ENCODE assay signal across 8 cellular contexts in genomic region chr4:184281231-184282139, GRCh38.
DNase-seq lines count a peak whose midpoint lies in the region; ATAC-seq and TF ChIP-seq lines count a peak whose summit lies in the region.

No MANE protein-coding gene starts in this region.

- WGBS in esophagus squamous epithelium, 2 donors, result 52 to 77% methylated on average over 6 to 11 of the region's 12 CpGs

- in situ Hi-C loops in HAP-1 (cut with MboI; ENCODE audit: low sequenced_read_pairs), result no loop called here

- ATAC-seq in GM21390 (IDR thresholded peaks at IDR 0.05; ENCODE audit: unreplicated experiment), result peak; percentile 27

- H3K27ac ChIP-seq in KMS-11, result peak overlapping the region; percentile 99
- H3K27ac ChIP-seq in esophagus squamous epithelium, result peak overlapping the region; percentile 53 to 80 (median 64)
- H3K27ac ChIP-seq in WERI-Rb-1, result no peak overlapping the region

- H3K9me3 ChIP-seq in esophagus squamous epithelium, result peaks cover 0 to 10% (median 0%) of the 10 kb centered on the region in 3 donors
- H3K9me3 ChIP-seq in HAP-1, result peaks cover 4% of the 10 kb centered on the region
- H3K9me3 ChIP-seq in WERI-Rb-1 (ENCODE audit: severe bottlenecking), result peaks cover 9% of the 10 kb centered on the region

- H3K79me2 ChIP-seq in KMS-11 (ENCODE audit: insufficient read depth, low read depth), result peaks cover 2% of the 10 kb centered on the region; the same call in 1 of the 2 replicates

- H3K4me3 ChIP-seq in GM12864 (ENCODE audit: low read depth, low read length), result peak overlapping the region; percentile 28
- no peak overlapping the region for H3K4me3 ChIP-seq in KMS-11 (IDR thresholded peaks at IDR 0.05; ENCODE audit: insufficient read depth, low read depth, low read length)
- H3K4me3 ChIP-seq in esophagus squamous epithelium, result no peak overlapping the region
- no peak overlapping the region for H3K4me3 ChIP-seq in HAP-1
- no peak overlapping the region for H3K4me3 ChIP-seq in WERI-Rb-1 (ENCODE audit: low read depth, low read length)

- no peaks in the 10 kb centered on the region for H3K27me3 ChIP-seq in KMS-11 (ENCODE audit: insufficient read depth, low read depth)
- no peaks in the 10 kb centered on the region for H3K27me3 ChIP-seq in esophagus squamous epithelium
- no peaks in the 10 kb centered on the region for H3K27me3 ChIP-seq in HAP-1 (ENCODE audit: low read depth)
- no peaks in the 10 kb centered on the region for H3K27me3 ChIP-seq in WERI-Rb-1 (ENCODE audit: insufficient read depth, low read depth, severe bottlenecking)

- no peak for TF ChIP-seq POLR2A in esophagus squamous epithelium (IDR thresholded peaks at IDR 0.05)

- H3K4me1 ChIP-seq in KMS-11 (ENCODE audit: low read depth, poor library complexity, severe bottlenecking) (peaks cover 83% of the 10 kb centered on the region), esophagus squamous epithelium (peaks cover 21 to 34% (median 22%) of the 10 kb centered on the region in 3 donors), HAP-1 (peaks cover 13% of the 10 kb centered on the region)

- no peak overlapping the region for H2AFZ ChIP-seq in KMS-11 (ENCODE audit: low read depth)

- DNase-seq in GM12864 (ENCODE audit: low read depth), result no peak
- DNase-seq in esophagus squamous epithelium (lab: John Stamatoyannopoulos, UW), result no peak
- DNase-seq in NCI-H1092 treated with DMSO at 0.1 percent for 48 hours (lab: John Stamatoyannopoulos, UW), result no peak
- DNase-seq in midbrain (lab: John Stamatoyannopoulos, UW), result no peak
- DNase-seq in HAP-1 (ENCODE audit: low spot score in 2 of 2), result no peak
- DNase-seq in WERI-Rb-1, result no peak

- peak overlapping the region; percentile 93 for H3K4me2 ChIP-seq in KMS-11

- H3K36me3 ChIP-seq in KMS-11 (ENCODE audit: insufficient read depth) (no peaks in the 10 kb centered on the region), esophagus squamous epithelium (no peaks in the 10 kb centered on the region), HAP-1 (replicated peaks) (no peaks in the 10 kb centered on the region), WERI-Rb-1 (no peaks in the 10 kb centered on the region)

- intact Hi-C loops in esophagus squamous epithelium (cut with DNase I), result loop anchor here (10.0 kb wide), 1 partner anchor 193 kb away; the partner anchor contains the start of gene IRF2

- peak overlapping the region; percentile 96 for H3K9ac ChIP-seq in KMS-11

- no peaks in the 10 kb centered on the region for H4K20me1 ChIP-seq in KMS-11 (ENCODE audit: insufficient read depth)

- TF ChIP-seq CTCF in GM12864 (IDR thresholded peaks at IDR 0.05; ENCODE audit: low read depth, low read length, missing control alignments) (no peak), KMS-11 (conservative IDR thresholded peaks at IDR 0.05; ENCODE audit: low read depth, low read length) (no peak), esophagus squamous epithelium (IDR thresholded peaks at IDR 0.05) (no peak), WERI-Rb-1 (IDR thresholded peaks at IDR 0.05; ENCODE audit: low read depth, low read length) (no peak)
